ENCODE assay signal across 15 cellular contexts in genomic region chr10:133158437-133158755, GRCh38. TPM values are rescaled to one million over a fixed set of nuclear protein-coding genes. Genes with fewer than 3 reads are reported as not detected.
"Had no signal": no experiment of that assay in that cellular context is flagged by ENCODE, and none has a peak within 500 bp of the region (broad histone marks: within the 10 kb centered on the region; RNA-seq: fewer than 3 reads in every experiment).

No MANE protein-coding gene starts in this region.

- ATAC-seq: gastrocnemius medialis, left cardiac atrium had no signal

- H3K27ac ChIP-seq: gastrocnemius medialis, left ventricle myocardium inferior, lower lobe of right lung, neutrophil had no signal

- H3K27ac Mint-ChIP-seq: immature natural killer cell; memory B cell; natural killer cell treated with Interleukin-12 subunit alpha and Interleukin-12 subunit beta and Interleukin-15 and Interleukin-18, amount 100 ng/mL, for 72 hours had no signal

- DNase-seq: effector memory CD4-positive, alpha-beta T cell; gastrocnemius medialis; immature natural killer cell; left cardiac atrium; left ventricle myocardium inferior; midbrain; right cardiac atrium; stimulated activated CD4-positive, alpha-beta T cell treated with anti-CD3 and anti-CD28 coated beads, Interleukin-2, amount 100 ng/mL, for 48 hours; stimulated activated naive CD4-positive, alpha-beta T cell treated with Interleukin-2 at 50 U/mL for 16 hours; trophoblast cell had no signal

- H3K9me3 Mint-ChIP-seq: immature natural killer cell; memory B cell; natural killer cell treated with Interleukin-12 subunit alpha and Interleukin-12 subunit beta and Interleukin-15 and Interleukin-18, amount 100 ng/mL, for 72 hours had no signal

- H3K4me3 ChIP-seq: gastrocnemius medialis, left ventricle myocardium inferior, lower lobe of right lung had no signal

- H3K4me3 Mint-ChIP-seq: memory B cell; natural killer cell treated with Interleukin-12 subunit alpha and Interleukin-12 subunit beta and Interleukin-15 and Interleukin-18, amount 100 ng/mL, for 72 hours had no signal

- H3K36me3 Mint-ChIP-seq: immature natural killer cell; memory B cell; natural killer cell treated with Interleukin-12 subunit alpha and Interleukin-12 subunit beta and Interleukin-15 and Interleukin-18, amount 100 ng/mL, for 72 hours had no signal

- H3K4me1 Mint-ChIP-seq: immature natural killer cell had no signal

- H3K9me3 ChIP-seq: gastrocnemius medialis, left ventricle myocardium inferior, lower lobe of right lung, neutrophil had no signal

- H3K36me3 ChIP-seq: gastrocnemius medialis, left ventricle myocardium inferior, lower lobe of right lung, neutrophil had no signal

RNA-seq across cellular contexts. Expression of gene KNDC1, which starts 1.6 kb away (rescaled TPM):
- total RNA-seq: osteocyte had no signal
